ENCODE assay signal across 9 cellular contexts in genomic region chr2:223100061-223100511, GRCh38. TPM values are rescaled to one million over a fixed set of nuclear protein-coding genes. Genes with fewer than 3 reads are reported as not detected.
DNase-seq lines count a peak whose midpoint lies in the region; ATAC-seq and TF ChIP-seq lines count a peak whose summit lies in the region.
"Had no signal": no experiment of that assay in that cellular context is flagged by ENCODE, and none has a peak within 500 bp of the region (broad histone marks: within the 10 kb centered on the region; RNA-seq: fewer than 3 reads in every experiment).

No MANE protein-coding gene starts in this region.

- peak overlapping the region; percentile 39 for H2AFZ ChIP-seq in IMR-90 (replicated peaks; ENCODE audit: low read length, poor library complexity)
- no peak overlapping the region for H2AFZ ChIP-seq in mesenchymal stem cell (ENCODE audit: low read depth, low read length)
- no peak overlapping the region for H2AFZ ChIP-seq in PC-3 (ENCODE audit: low read length)

- H3K27ac Mint-ChIP-seq in activated naive CD8-positive, alpha-beta T cell treated with anti-CD3 and anti-CD28 coated beads, Interleukin-2, amount 50 U/mL, for 24 hours = no peak overlapping the region
- no peak overlapping the region for H3K27ac Mint-ChIP-seq in T-helper 17 cell
- H3K27ac Mint-ChIP-seq: activated naive CD4-positive, alpha-beta T cell treated with anti-CD3 and anti-CD28 coated beads, Interleukin-2, amount 10 ng/mL, durations not matched to agents 7 days and 5 days had no signal

- no peak overlapping the region for H4K5ac ChIP-seq in IMR-90 (ENCODE audit: low read depth, low read length)

- no peaks in the 10 kb centered on the region for H3K79me1 ChIP-seq in IMR-90 (ENCODE audit: low read depth in 1 of 2, low read length in 2 of 2)
- H3K79me1 ChIP-seq in mesenchymal stem cell (replicated peaks; ENCODE audit: low read length, poor library complexity, severe bottlenecking) = no peaks in the 10 kb centered on the region

- intact Hi-C loops in IMR-90 (cut with micrococcal nuclease) (no loop called here), transverse colon (cut with DNase I; ENCODE audit: low total_unique reads) (no loop called here), PC-3 (cut with micrococcal nuclease) (no loop called here)

- DNase-seq in IMR-90 (peak; percentile 77), dedifferentiated amniotic fluid mesenchymal stem cell (ENCODE audit: extremely low spot score) (peak; percentile 42), mesenchymal stem cell (peak; percentile 86), transverse colon (peak; percentile 41), PC-3 (no peak), T-helper 17 cell (no peak)
- DNase-seq in activated naive CD8-positive, alpha-beta T cell treated with anti-CD3 and anti-CD28 coated beads, Interleukin-2, amount 50 U/mL, for 24 hours = no peak
- DNase-seq: activated naive CD4-positive, alpha-beta T cell treated with anti-CD3 and anti-CD28 coated beads, Interleukin-2, amount 10 ng/mL, durations not matched to agents 7 days and 5 days; DMS79 treated with DMSO at 0.1 percent for 48 hours had no signal

- no peak for TF ChIP-seq CTCF in IMR-90 (conservative IDR thresholded peaks at IDR 0.05; ENCODE audit: low read depth, low read length)
- TF ChIP-seq CTCF in transverse colon (IDR thresholded peaks at IDR 0.05) = no peak
- no peak for TF ChIP-seq CTCF in PC-3 (conservative IDR thresholded peaks at IDR 0.05; ENCODE audit: low read depth, low read length)

- H2BK15ac ChIP-seq in IMR-90 (ENCODE audit: low read depth, low read length) (no peak overlapping the region), mesenchymal stem cell (ENCODE audit: low read depth, poor library complexity, severe bottlenecking) (no peak overlapping the region)

- H3K27me3 Mint-ChIP-seq in activated naive CD8-positive, alpha-beta T cell treated with anti-CD3 and anti-CD28 coated beads, Interleukin-2, amount 50 U/mL, for 24 hours = no peaks in the 10 kb centered on the region
- peaks cover 12% of the 10 kb centered on the region for H3K27me3 Mint-ChIP-seq in T-helper 17 cell
- H3K27me3 Mint-ChIP-seq: activated naive CD4-positive, alpha-beta T cell treated with anti-CD3 and anti-CD28 coated beads, Interleukin-2, amount 10 ng/mL, durations not matched to agents 7 days and 5 days had no signal

- H3K4me1 ChIP-seq in IMR-90 (ENCODE audit: control insufficient read depth, insufficient read depth, low read length) (peaks cover 4% of the 10 kb centered on the region), mesenchymal stem cell (ENCODE audit: control insufficient read depth, insufficient read depth, low read depth, low read length) (no peaks in the 10 kb centered on the region), transverse colon (peaks cover 0 to 34% (median 24%) of the 10 kb centered on the region in 4 donors), PC-3 (ENCODE audit: insufficient read depth, low read length) (no peaks in the 10 kb centered on the region)

- H2BK20ac ChIP-seq in IMR-90 (ENCODE audit: low read depth, low read length) = peak overlapping the region; percentile 24; the same call in 1 of the 2 replicates

- TF ChIP-seq RAD21 in IMR-90 (IDR thresholded peaks at IDR 0.05; ENCODE audit: low read length) = no peak

- dilution Hi-C loops in IMR-90 (cut with HindIII; ENCODE audit: low sequenced_read_pairs, unreplicated experiment) = no loop called here

- H2AK5ac ChIP-seq in IMR-90 (ENCODE audit: low read depth, low read length) = peak overlapping the region; percentile 25; the same call in 1 of the 2 replicates
- H2AK5ac ChIP-seq in mesenchymal stem cell (ENCODE audit: low read length, severe bottlenecking) = no peak overlapping the region

- WGBS in IMR-90 (ENCODE audit: extremely low coverage in 2 of 2, insufficient read length in 1 of 2), 2 experiments = no CpG with 5 or more reads among the region's 4 CpGs
- WGBS in mesenchymal stem cell = 39% methylated on average over 3 of the region's 4 CpGs
- WGBS in transverse colon (ENCODE audit: low coverage in 1 of 2), 2 donors = 34 to 45% methylated on average over 2 to 4 of the region's 4 CpGs

- H3K9me3 Mint-ChIP-seq in activated naive CD8-positive, alpha-beta T cell treated with anti-CD3 and anti-CD28 coated beads, Interleukin-2, amount 50 U/mL, for 24 hours = no peaks in the 10 kb centered on the region
- H3K9me3 Mint-ChIP-seq: activated naive CD4-positive, alpha-beta T cell treated with anti-CD3 and anti-CD28 coated beads, Interleukin-2, amount 10 ng/mL, durations not matched to agents 7 days and 5 days had no signal

- no peak overlapping the region for H3K4me2 ChIP-seq in IMR-90 (ENCODE audit: low read depth, low read length)
- no peak overlapping the region for H3K4me2 ChIP-seq in mesenchymal stem cell (ENCODE audit: low read length, poor library complexity, severe bottlenecking)
- H3K4me2 ChIP-seq in PC-3 (ENCODE audit: low read length) = no peak overlapping the region

- no peak overlapping the region for H3K4me3 ChIP-seq in IMR-90 (ENCODE audit: insufficient read depth, low read depth, low read length)
- H3K4me3 ChIP-seq in mesenchymal stem cell (ENCODE audit: insufficient read depth in 1 of 2, low read depth in 1 of 2, low read length in 2 of 2) = no peak overlapping the region
- no peak overlapping the region for H3K4me3 ChIP-seq in transverse colon
- H3K4me3 ChIP-seq in PC-3 (ENCODE audit: low read length) = no peak overlapping the region

- no peaks in the 10 kb centered on the region for H3K36me3 ChIP-seq in IMR-90 (ENCODE audit: control insufficient read depth, insufficient read depth, low read length)
- no peaks in the 10 kb centered on the region for H3K36me3 ChIP-seq in mesenchymal stem cell (ENCODE audit: control insufficient read depth in 1 of 2, insufficient read depth in 2 of 2, low read depth in 1 of 2, low read length in 2 of 2)
- no peaks in the 10 kb centered on the region for H3K36me3 ChIP-seq in transverse colon
- no peaks in the 10 kb centered on the region for H3K36me3 ChIP-seq in PC-3 (ENCODE audit: low read depth, low read length)

- H3K4ac ChIP-seq in IMR-90 (ENCODE audit: low read depth, low read length) = no peak overlapping the region
- H3K4ac ChIP-seq in mesenchymal stem cell (ENCODE audit: low read depth in 1 of 2, low read length in 2 of 2) = no peak overlapping the region

- H3K56ac ChIP-seq in IMR-90 (ENCODE audit: extremely low read depth, insufficient read depth, low read length) = no peak overlapping the region

- H4K91ac ChIP-seq in IMR-90 (ENCODE audit: insufficient read depth, low read depth, low read length) (peak overlapping the region; percentile 34; the same call in 1 of the 2 replicates), mesenchymal stem cell (ENCODE audit: low read length) (no peak overlapping the region)

- ATAC-seq in IMR-90 (ENCODE audit: low read depth) (peak; percentile 78), PC-3 (no peak), T-helper 17 cell (no peak)
- no peak for ATAC-seq in activated naive CD8-positive, alpha-beta T cell treated with anti-CD3 and anti-CD28 coated beads, Interleukin-2, amount 50 U/mL, for 24 hours

- in situ Hi-C loops in IMR-90 (cut with MboI; ENCODE audit: low sequenced_read_pairs) = no loop called here
- in situ Hi-C loops in transverse colon (cut with MboI; ENCODE audit: low pct_ligation_motif_present in 1 of 4, low pct_unique_long_range_greater_than_20kb in 1 of 4, low sequenced_read_pairs in 3 of 4) = no loop called here

- no peak overlapping the region for H2AK9ac ChIP-seq in IMR-90 (replicated peaks; ENCODE audit: low read depth, low read length, poor library complexity)

- H3K14ac ChIP-seq in IMR-90 (replicated peaks; ENCODE audit: low read depth, low read length) (0 out of 2 replicates have a peak overlapping the region, but pooled peaks have one; percentile 14), mesenchymal stem cell (ENCODE audit: low read length in 2 of 2) (no peak overlapping the region)

- H2BK5ac ChIP-seq in IMR-90 (ENCODE audit: low read depth, low read length, poor library complexity, severe bottlenecking) (no peak overlapping the region), mesenchymal stem cell (ENCODE audit: low read depth, low read length, poor library complexity, severe bottlenecking) (no peak overlapping the region)

- no peaks in the 10 kb centered on the region for H3K9me2 ChIP-seq in PC-3 (replicated peaks; ENCODE audit: low read length)

- H3K18ac ChIP-seq in IMR-90 (ENCODE audit: low read depth, low read length) = no peak overlapping the region
- H3K18ac ChIP-seq in mesenchymal stem cell (ENCODE audit: low read depth in 1 of 2, low read length in 2 of 2) = no peak overlapping the region

- no peaks in the 10 kb centered on the region for H3F3A ChIP-seq in PC-3 (ENCODE audit: low read length, unreplicated experiment)

- no peaks in the 10 kb centered on the region for H3K9me1 ChIP-seq in IMR-90 (ENCODE audit: insufficient read depth, low read length)

- H3K27ac ChIP-seq in IMR-90 (ENCODE audit: insufficient read depth, low read length) (no peak overlapping the region), mesenchymal stem cell (ENCODE audit: low read length, poor library complexity, severe bottlenecking) (no peak overlapping the region), transverse colon (peak overlapping the region in 3 of 4 donors; percentile 53 to 61 (median 58)), PC-3 (ENCODE audit: low read length) (no peak overlapping the region)

- H2BK12ac ChIP-seq in mesenchymal stem cell (ENCODE audit: low read length in 2 of 2) = peak overlapping the region in 1 of 2 experiments; percentile 78

- no peaks in the 10 kb centered on the region for H4K20me1 ChIP-seq in IMR-90 (ENCODE audit: insufficient read depth, low read length)
- no peaks in the 10 kb centered on the region for H4K20me1 ChIP-seq in PC-3 (ENCODE audit: low read length)

- H4K8ac ChIP-seq in IMR-90 (ENCODE audit: low read depth in 2 of 2, low read length in 2 of 2) (peak overlapping the region in 1 of 2 experiments; percentile 40; a peak in 1 of 4 replicates), mesenchymal stem cell (ENCODE audit: low read length) (peak overlapping the region; percentile 48)

- CTCF ChIA-PET in IMR-90 (lab: Yijun Ruan, JAX) (interaction anchor here (2.7 kb wide), 1 partner anchor 128 kb away, joined by 18 read pairs; no protein-coding TSS in a partner anchor), PC-3 (lab: Charles Lee) (no interaction called here)

- H3K9ac ChIP-seq in IMR-90 (ENCODE audit: low read depth, low read length) (no peak overlapping the region), mesenchymal stem cell (ENCODE audit: low read length) (no peak overlapping the region), PC-3 (ENCODE audit: low read length) (no peak overlapping the region)

- no peak overlapping the region for H3K23ac ChIP-seq in IMR-90 (ENCODE audit: low read depth, low read length)
- no peak overlapping the region for H3K23ac ChIP-seq in mesenchymal stem cell (ENCODE audit: low read length in 2 of 2)

- H3K4me3 Mint-ChIP-seq in activated naive CD8-positive, alpha-beta T cell treated with anti-CD3 and anti-CD28 coated beads, Interleukin-2, amount 50 U/mL, for 24 hours = no peak overlapping the region
- no peak overlapping the region for H3K4me3 Mint-ChIP-seq in T-helper 17 cell
- H3K4me3 Mint-ChIP-seq: activated naive CD4-positive, alpha-beta T cell treated with anti-CD3 and anti-CD28 coated beads, Interleukin-2, amount 10 ng/mL, durations not matched to agents 7 days and 5 days had no signal

- H3K36me3 Mint-ChIP-seq in activated naive CD8-positive, alpha-beta T cell treated with anti-CD3 and anti-CD28 coated beads, Interleukin-2, amount 50 U/mL, for 24 hours (ENCODE audit: low read depth) = no peaks in the 10 kb centered on the region
- H3K36me3 Mint-ChIP-seq in T-helper 17 cell (ENCODE audit: low read depth) = no peaks in the 10 kb centered on the region
- H3K36me3 Mint-ChIP-seq: activated naive CD4-positive, alpha-beta T cell treated with anti-CD3 and anti-CD28 coated beads, Interleukin-2, amount 10 ng/mL, durations not matched to agents 7 days and 5 days had no signal

- POLR2A ChIA-PET in IMR-90 (lab: Charles Lee; ENCODE audit: unreplicated experiment) = no interaction called here
- POLR2A ChIA-PET in PC-3 (lab: Charles Lee; ENCODE audit: unreplicated experiment) = no interaction called here

- TF ChIP-seq EP300 in transverse colon (IDR thresholded peaks at IDR 0.05; ENCODE audit: low read depth) = no peak

- H3K27me3 ChIP-seq in IMR-90 (ENCODE audit: control insufficient read depth, insufficient read depth, low read length) (no peaks in the 10 kb centered on the region), mesenchymal stem cell (ENCODE audit: control insufficient read depth in 1 of 2, insufficient read depth in 1 of 2, low read length in 2 of 2) (no peaks in the 10 kb centered on the region), transverse colon (no peaks in the 10 kb centered on the region), PC-3 (ENCODE audit: low read length) (peaks cover 5% of the 10 kb centered on the region; the same call in 1 of the 2 replicates)

- H3K9me3 ChIP-seq in IMR-90 (ENCODE audit: control insufficient read depth, insufficient read depth, low read length) (no peaks in the 10 kb centered on the region), mesenchymal stem cell (ENCODE audit: control insufficient read depth, low read length) (no peaks in the 10 kb centered on the region), transverse colon (no peaks in the 10 kb centered on the region), PC-3 (ENCODE audit: low read length) (no peaks in the 10 kb centered on the region), T-helper 17 cell (ENCODE audit: control insufficient read depth, low read length, poor library complexity, severe bottlenecking) (no peaks in the 10 kb centered on the region)

- H2BK120ac ChIP-seq in IMR-90 (ENCODE audit: low read depth, low read length) (peak overlapping the region; percentile 3; the same call in 1 of the 2 replicates), mesenchymal stem cell (ENCODE audit: low read depth, low read length) (no peak overlapping the region)

- no peak for TF ChIP-seq POLR2A in IMR-90 (IDR thresholded peaks at IDR 0.05; ENCODE audit: low read depth, low read length)
- TF ChIP-seq POLR2A in transverse colon (IDR thresholded peaks at IDR 0.05) = no peak

- BruUV-seq in IMR-90 (replicated peaks; lab: Mats Ljungman, UMichigan) (no TSS peak), PC-3 (replicated peaks; lab: Mats Ljungman, UMichigan) (no TSS peak)

- H3K79me2 ChIP-seq in PC-3 (ENCODE audit: low read length) = no peaks in the 10 kb centered on the region

- no peaks in the 10 kb centered on the region for H3K4me1 Mint-ChIP-seq in activated naive CD8-positive, alpha-beta T cell treated with anti-CD3 and anti-CD28 coated beads, Interleukin-2, amount 50 U/mL, for 24 hours
- no peaks in the 10 kb centered on the region for H3K4me1 Mint-ChIP-seq in T-helper 17 cell
- H3K4me1 Mint-ChIP-seq: activated naive CD4-positive, alpha-beta T cell treated with anti-CD3 and anti-CD28 coated beads, Interleukin-2, amount 10 ng/mL, durations not matched to agents 7 days and 5 days had no signal

RNA-seq across cellular contexts. Expression of gene KCNE4, which starts 48.1 kb away (rescaled TPM):
- total RNA-seq in IMR-90 (2012; rRNA removed) (6.6 and 8.3 TPM in 2 replicates), transverse colon (1 to 10 TPM in 3 of 4 donors, under 1 TPM in 1; 0.79 to 4.6 (median 1.7) TPM), PC-3 (2014; rRNA removed) (not detected in 2 replicates), T-helper 17 cell (not detected)
- polyA plus RNA-seq in IMR-90 (2012; rRNA removed) = 6.8 and 8.1 TPM in 2 replicates
- 7.4 and 17.0 TPM in 2 replicates for polyA plus RNA-seq in IMR-90 (2012; cell fraction: cytosol; rRNA removed)
- 17.7 and 50.6 TPM in 2 replicates for polyA plus RNA-seq in IMR-90 (2012; cell fraction: nucleus; rRNA removed; ENCODE audit: low replicate concordance)
- 46.9 TPM for polyA plus RNA-seq in mesenchymal stem cell (2013, experiment 1 of 2)
- 47.3 TPM for polyA plus RNA-seq in mesenchymal stem cell (2013, experiment 2 of 2)

Comparison
In these comparisons a context has a peak if more than half of its experiments do, and no peak if none do; other contexts are left out.
1. DNase-seq: peak in IMR-90 (single experiment), dedifferentiated amniotic fluid mesenchymal stem cell (single experiment), mesenchymal stem cell (single experiment) and transverse colon (single experiment); none in activated naive CD8-positive, alpha-beta T cell treated with anti-CD3 and anti-CD28 coated beads, Interleukin-2, amount 50 U/mL, for 24 hours (single experiment), PC-3 (single experiment) and T-helper 17 cell (0 of 3).
2. H3K27ac ChIP-seq: peak in transverse colon (3 of 4); none in IMR-90 (single experiment), mesenchymal stem cell (single experiment) and PC-3 (single experiment).